In genomic region chr1:19328486-19328885, GRCh38 we compare ENCODE assay signal across 36 cellular contexts. TPM values are rescaled to one million over a fixed set of nuclear protein-coding genes. Genes with fewer than 3 reads are reported as not detected.
"Had no signal": no experiment of that assay in that cellular context is flagged by ENCODE, and none has a peak within 500 bp of the region (broad histone marks: within the 10 kb centered on the region; RNA-seq: fewer than 3 reads in every experiment).

No MANE protein-coding gene starts in this region.

- ATAC-seq: activated CD8-positive, alpha-beta memory T cell treated with anti-CD3 and anti-CD28 coated beads, Interleukin-2, amount 10 ng/mL, durations not matched to agents 7 days and 5 days; PC-3; Right ventricle myocardium inferior had no signal

- H3K4me1 ChIP-seq: ascending aorta, Peyer's patch had no signal

- H3K4me3 ChIP-seq: ascending aorta, cardiac muscle cell, MG63, Peyer's patch had no signal

- H3K36me3 Mint-ChIP-seq: activated naive CD4-positive, alpha-beta T cell treated with anti-CD3 and anti-CD28 coated beads, Interleukin-2, amount 50 U/mL, for 24 hours; activated naive CD8-positive, alpha-beta T cell treated with anti-CD3 and anti-CD28 coated beads, Interleukin-2, amount 10 ng/mL, durations not matched to agents 7 days and 5 days had no signal

- H3K27ac ChIP-seq: ascending aorta, cardiac muscle cell, Peyer's patch, WERI-Rb-1 had no signal

- H3K9me3 Mint-ChIP-seq: activated CD4-positive, alpha-beta memory T cell treated with anti-CD3 and anti-CD28 coated beads, Interleukin-2, amount 10 ng/mL, durations not matched to agents 7 days and 5 days; activated naive CD4-positive, alpha-beta T cell treated with anti-CD3 and anti-CD28 coated beads, Interleukin-2, amount 50 U/mL, for 24 hours; activated naive CD8-positive, alpha-beta T cell treated with anti-CD3 and anti-CD28 coated beads, Interleukin-2, amount 10 ng/mL, durations not matched to agents 7 days and 5 days had no signal

- H3K27ac Mint-ChIP-seq: activated CD4-positive, alpha-beta memory T cell treated with anti-CD3 and anti-CD28 coated beads, Interleukin-2, amount 10 ng/mL, durations not matched to agents 7 days and 5 days; activated CD8-positive, alpha-beta memory T cell treated with anti-CD3 and anti-CD28 coated beads, Interleukin-2, amount 10 ng/mL, durations not matched to agents 7 days and 5 days; activated naive CD4-positive, alpha-beta T cell treated with anti-CD3 and anti-CD28 coated beads, Interleukin-2, amount 50 U/mL, for 24 hours; activated naive CD8-positive, alpha-beta T cell treated with anti-CD3 and anti-CD28 coated beads, Interleukin-2, amount 10 ng/mL, durations not matched to agents 7 days and 5 days had no signal

- H3K27me3 Mint-ChIP-seq: activated CD4-positive, alpha-beta memory T cell treated with anti-CD3 and anti-CD28 coated beads, Interleukin-2, amount 10 ng/mL, durations not matched to agents 7 days and 5 days; activated CD8-positive, alpha-beta memory T cell treated with anti-CD3 and anti-CD28 coated beads, Interleukin-2, amount 10 ng/mL, durations not matched to agents 7 days and 5 days; activated naive CD4-positive, alpha-beta T cell treated with anti-CD3 and anti-CD28 coated beads, Interleukin-2, amount 50 U/mL, for 24 hours; activated naive CD8-positive, alpha-beta T cell treated with anti-CD3 and anti-CD28 coated beads, Interleukin-2, amount 10 ng/mL, durations not matched to agents 7 days and 5 days had no signal

- DNase-seq: activated CD4-positive, alpha-beta memory T cell treated with anti-CD3 and anti-CD28 coated beads, Interleukin-2, amount 10 ng/mL, durations not matched to agents 7 days and 5 days; activated CD4-positive, alpha-beta T cell treated with anti-CD3 and anti-CD28 coated beads for 1 hour; activated CD4-positive, alpha-beta T cell treated with anti-CD3 and anti-CD28 coated beads for 48 hours; activated CD4-positive, CD25-positive, alpha-beta regulatory T cell; activated CD8-positive, alpha-beta memory T cell treated with anti-CD3 and anti-CD28 coated beads for 24 hours; activated CD8-positive, alpha-beta memory T cell treated with anti-CD3 and anti-CD28 coated beads, Interleukin-2, amount 10 ng/mL, durations not matched to agents 7 days and 5 days; activated CD8-positive, alpha-beta memory T cell treated with anti-CD3 and anti-CD28 coated beads, Interleukin-2, amount 50 U/mL, for 48 hours; activated effector memory CD4-positive, alpha-beta T cell treated with anti-CD3 and anti-CD28 coated beads, Interleukin-2, amount 50 U/mL, for 16 hours; activated naive CD4-positive, alpha-beta T cell treated with Interleukin-2 at 50 U/mL for 16 hours; activated naive CD8-positive, alpha-beta T cell treated with anti-CD3 and anti-CD28 coated beads, Interleukin-2, amount 10 ng/mL, durations not matched to agents 7 days and 5 days; activated T-cell treated with anti-CD3 and anti-CD28 coated beads, Interleukin-2, amount 50 U/mL, for 48 hours; amygdala; Kasumi-1; KG1; MG63; NCI-H1048; NCI-H1105 treated with DMSO at 0.1 percent for 48 hours; NCI-H1436; NCI-H1694; NCI-H1930; NCI-H2081 treated with DMSO at 0.1 percent for 48 hours; NCI-H510A; NCI-H526; NCI-H748 treated with DMSO at 0.1 percent for 48 hours; NK-92 treated with Interleukin-12 subunit alpha and Interleukin-12 subunit beta, amount 100 ng/mL, for 24 hours; PC-3; Peyer's patch; RPMI8226; SW 1271; T-helper 1 cell; T1000; WERI-Rb-1 had no signal

- H3K27me3 ChIP-seq: ascending aorta, cardiac muscle cell, MG63, Peyer's patch had no signal

- H3K9me3 ChIP-seq: ascending aorta, MG63, Peyer's patch had no signal

- H3K4me3 Mint-ChIP-seq: activated CD4-positive, alpha-beta memory T cell treated with anti-CD3 and anti-CD28 coated beads, Interleukin-2, amount 10 ng/mL, durations not matched to agents 7 days and 5 days; activated CD8-positive, alpha-beta memory T cell treated with anti-CD3 and anti-CD28 coated beads, Interleukin-2, amount 10 ng/mL, durations not matched to agents 7 days and 5 days; activated naive CD4-positive, alpha-beta T cell treated with anti-CD3 and anti-CD28 coated beads, Interleukin-2, amount 50 U/mL, for 24 hours; activated naive CD8-positive, alpha-beta T cell treated with anti-CD3 and anti-CD28 coated beads, Interleukin-2, amount 10 ng/mL, durations not matched to agents 7 days and 5 days had no signal

- H3K4me1 Mint-ChIP-seq: activated CD4-positive, alpha-beta memory T cell treated with anti-CD3 and anti-CD28 coated beads, Interleukin-2, amount 10 ng/mL, durations not matched to agents 7 days and 5 days; activated CD8-positive, alpha-beta memory T cell treated with anti-CD3 and anti-CD28 coated beads, Interleukin-2, amount 10 ng/mL, durations not matched to agents 7 days and 5 days; activated naive CD4-positive, alpha-beta T cell treated with anti-CD3 and anti-CD28 coated beads, Interleukin-2, amount 50 U/mL, for 24 hours; activated naive CD8-positive, alpha-beta T cell treated with anti-CD3 and anti-CD28 coated beads, Interleukin-2, amount 10 ng/mL, durations not matched to agents 7 days and 5 days had no signal

RNA-seq across cellular contexts. Expression of gene AKR7A3, which starts 39.9 kb away (rescaled TPM):
- total RNA-seq: Right ventricle myocardium inferior had no signal
